8 cellular contexts compared by ENCODE assay signal in genomic region chr3:184174646-184175492, GRCh38. TPM values are rescaled to one million over a fixed set of nuclear protein-coding genes. Genes with fewer than 3 reads are reported as not detected.
DNase-seq lines count a peak whose midpoint lies in the region; ATAC-seq and TF ChIP-seq lines count a peak whose summit lies in the region.

Gene AP2M1, plus strand, starts transcription at chr3:184174855. Its CDS starts 2,139 bp downstream, at chr3:184176994.

- H3K9me2 ChIP-seq in DOHH2 (replicated peaks; ENCODE audit: control insufficient read depth, low read length) (no peaks in the 10 kb centered on the region), GM23338 (ENCODE audit: insufficient read depth) (no peaks in the 10 kb centered on the region)

- DNase-seq in GM23338 (ENCODE audit: low spot score) (peak; percentile 99), LHCN-M2 (ENCODE audit: low read depth) (peak; percentile 99), RPMI8226 (peak; percentile 99), fibroblast of gingiva (ENCODE audit: low read depth) (peak; percentile 99)
- DNase-seq in activated T-helper 1 cell treated with anti-CD3 and anti-CD28 coated beads, Interleukin-2, amount 50 U/mL, for 16 hours (ENCODE audit: low read depth in 1 of 2, low spot score in 1 of 2), result peak; percentile 94 to 98
- peak; percentile 98 to 99 (median 98) for DNase-seq in naive thymus-derived CD4-positive, alpha-beta T cell
- DNase-seq in stimulated activated naive B cell treated with anti-CD40 and anti-IgM and Interleukin-4, amounts not matched to agents 10 μg/mL and 1 μg/mL and 100 μg/mL, for 72 hours, result peak; percentile 99

- H3K9me3 Mint-ChIP-seq in GM23338, result no peaks in the 10 kb centered on the region
- H3K9me3 Mint-ChIP-seq in naive thymus-derived CD4-positive, alpha-beta T cell, result no peaks in the 10 kb centered on the region
- no peaks in the 10 kb centered on the region for H3K9me3 Mint-ChIP-seq in stimulated activated naive B cell treated with anti-CD40 and anti-IgM and Interleukin-4, amounts not matched to agents 10 μg/mL and 1 μg/mL and 100 μg/mL, for 72 hours

- POLR2A ChIA-PET in naive thymus-derived CD4-positive, alpha-beta T cell (lab: Charles Lee), result interaction anchor here (0.6 to 3.0 kb wide), 8 partner anchors 9 to 290 kb away, joined by 3 to 15 read pairs (median 4); partner anchors contain the start of genes ABCF3, DVL3, EIF2B5 and PARL

- ATAC-seq in GM23338, result peak; percentile 65
- peak; percentile 98 for ATAC-seq in naive thymus-derived CD4-positive, alpha-beta T cell
- ATAC-seq in stimulated activated naive B cell treated with anti-CD40 and anti-IgM and Interleukin-4, amounts not matched to agents 10 μg/mL and 1 μg/mL and 100 μg/mL, for 72 hours (replicated peaks), result peak; percentile 95 to 96

- H3K27me3 ChIP-seq in DOHH2 (ENCODE audit: control insufficient read depth, low read length), result no peaks in the 10 kb centered on the region
- H3K27me3 ChIP-seq in GM23338 (ENCODE audit: insufficient read depth), result no peaks in the 10 kb centered on the region
- no peaks in the 10 kb centered on the region for H3K27me3 ChIP-seq in naive thymus-derived CD4-positive, alpha-beta T cell (ENCODE audit: control insufficient read depth in 2 of 2, insufficient read depth in 2 of 2, low read length in 2 of 2)

- H3K4me3 ChIP-seq in DOHH2 (ENCODE audit: low read length), result peak within 1 kb of the TSS; percentile 96
- H3K4me3 ChIP-seq in GM23338, result peak within 1 kb of the TSS; percentile 92
- peak within 1 kb of the TSS; percentile 82 for H3K4me3 ChIP-seq in naive thymus-derived CD4-positive, alpha-beta T cell (ENCODE audit: low read length)

- H4K20me1 ChIP-seq in DOHH2 (ENCODE audit: control insufficient read depth, insufficient read depth, low read depth, low read length), result no peaks in the 10 kb centered on the region
- H4K20me1 ChIP-seq in GM23338 (replicated peaks; ENCODE audit: insufficient read depth), result peaks cover 4% of the 10 kb centered on the region; the same call in 1 of the 2 replicates

- CTCF ChIA-PET in naive thymus-derived CD4-positive, alpha-beta T cell (lab: Charles Lee), result interaction anchor here (1.5 kb wide), 1 partner anchor 11 kb away, joined by 4 read pairs; the partner anchor contains the start of gene ABCF3

- peak; percentile 39 for TF ChIP-seq CTCF in DOHH2 (IDR thresholded peaks at IDR 0.05; ENCODE audit: low read depth, low read length, poor library complexity, severe bottlenecking)
- no peak; a peak in 1 of 4 replicates for TF ChIP-seq CTCF in GM23338 (conservative IDR thresholded peaks at IDR 0.05; ENCODE audit: low read depth in 2 of 2)

- peak within 1 kb of the TSS; percentile 98 for H3K4me3 Mint-ChIP-seq in GM23338
- peak within 1 kb of the TSS; percentile 89 to 98 (median 96) for H3K4me3 Mint-ChIP-seq in naive thymus-derived CD4-positive, alpha-beta T cell
- H3K4me3 Mint-ChIP-seq in stimulated activated naive B cell treated with anti-CD40 and anti-IgM and Interleukin-4, amounts not matched to agents 10 μg/mL and 1 μg/mL and 100 μg/mL, for 72 hours, result peak within 1 kb of the TSS; percentile 93 to 100

- H3K4me2 ChIP-seq in DOHH2 (ENCODE audit: low read length) (peak within 1 kb of the TSS; percentile 85), GM23338 (peak within 1 kb of the TSS; percentile 97)

- peaks cover 38% of the 10 kb centered on the region for H3K4me1 Mint-ChIP-seq in GM23338
- H3K4me1 Mint-ChIP-seq in naive thymus-derived CD4-positive, alpha-beta T cell, result peaks cover 14 to 46% (median 38%) of the 10 kb centered on the region in 7 donors
- peaks cover 32 to 51% of the 10 kb centered on the region in 2 donors for H3K4me1 Mint-ChIP-seq in stimulated activated naive B cell treated with anti-CD40 and anti-IgM and Interleukin-4, amounts not matched to agents 10 μg/mL and 1 μg/mL and 100 μg/mL, for 72 hours

- H2AFZ ChIP-seq in GM23338, result no peak within 1 kb of the TSS

- H3K27ac Mint-ChIP-seq in GM23338, result peak within 1 kb of the TSS; percentile 99
- peak within 1 kb of the TSS; percentile 75 to 94 (median 90) for H3K27ac Mint-ChIP-seq in naive thymus-derived CD4-positive, alpha-beta T cell
- H3K27ac Mint-ChIP-seq in stimulated activated naive B cell treated with anti-CD40 and anti-IgM and Interleukin-4, amounts not matched to agents 10 μg/mL and 1 μg/mL and 100 μg/mL, for 72 hours, result peak within 1 kb of the TSS; percentile 96

- H3K36me3 Mint-ChIP-seq in GM23338 (ENCODE audit: low read depth), result peaks cover 46% of the 10 kb centered on the region
- peaks cover 0 to 18% (median 4%) of the 10 kb centered on the region in 5 donors for H3K36me3 Mint-ChIP-seq in naive thymus-derived CD4-positive, alpha-beta T cell
- H3K36me3 Mint-ChIP-seq in stimulated activated naive B cell treated with anti-CD40 and anti-IgM and Interleukin-4, amounts not matched to agents 10 μg/mL and 1 μg/mL and 100 μg/mL, for 72 hours, result peaks cover 41 to 58% of the 10 kb centered on the region in 2 donors

- H3K27ac ChIP-seq in DOHH2 (ENCODE audit: low read depth, low read length) (no peak within 1 kb of the TSS), GM23338 (ENCODE audit: low read depth) (peak within 1 kb of the TSS; percentile 97)
- peak within 1 kb of the TSS; percentile 95 for H3K27ac ChIP-seq in naive thymus-derived CD4-positive, alpha-beta T cell (ENCODE audit: low read depth, low read length)

- no peaks in the 10 kb centered on the region for H3K9me3 ChIP-seq in DOHH2 (ENCODE audit: control insufficient read depth, insufficient read depth, low read length)
- H3K9me3 ChIP-seq in naive thymus-derived CD4-positive, alpha-beta T cell (ENCODE audit: control insufficient read depth in 2 of 3, low read length in 3 of 3), result no peaks in the 10 kb centered on the region

- H3K4me1 ChIP-seq in DOHH2 (ENCODE audit: control insufficient read depth, low read length), result peaks cover 26% of the 10 kb centered on the region
- peaks cover 15% of the 10 kb centered on the region for H3K4me1 ChIP-seq in GM23338 (ENCODE audit: insufficient read depth)
- peaks cover 18 to 20% of the 10 kb centered on the region in 2 donors for H3K4me1 ChIP-seq in naive thymus-derived CD4-positive, alpha-beta T cell (ENCODE audit: control insufficient read depth in 2 of 2, insufficient read depth in 2 of 2, low read length in 2 of 2)

- intact Hi-C loops in naive thymus-derived CD4-positive, alpha-beta T cell (cut with micrococcal nuclease), result loop anchor here (1.0 to 10.0 kb wide), 14 partner anchors 10 to 1076 kb away; partner anchors contain the start of genes ABCC5 (in 2 of the 2), DVL3 (in 2 of the 2), EEF1AKMT4 (in 2 of the 2) and EIF2B5 (in 2 of the 2)

- peaks cover 52% of the 10 kb centered on the region for H3K36me3 ChIP-seq in DOHH2 (ENCODE audit: control insufficient read depth, low read length)
- H3K36me3 ChIP-seq in GM23338 (ENCODE audit: insufficient read depth), result peaks cover 3% of the 10 kb centered on the region; the same call in 1 of the 2 replicates
- peaks cover 0 to 47% (median 6%) of the 10 kb centered on the region in 3 experiments for H3K36me3 ChIP-seq in naive thymus-derived CD4-positive, alpha-beta T cell (ENCODE audit: control insufficient read depth in 2 of 3, insufficient read depth in 3 of 3, low read length in 3 of 3)

- H3K27me3 Mint-ChIP-seq in GM23338 (ENCODE audit: insufficient read depth, low read depth, poor library complexity), result peaks cover 5% of the 10 kb centered on the region
- H3K27me3 Mint-ChIP-seq in naive thymus-derived CD4-positive, alpha-beta T cell, result no peaks in the 10 kb centered on the region
- H3K27me3 Mint-ChIP-seq in stimulated activated naive B cell treated with anti-CD40 and anti-IgM and Interleukin-4, amounts not matched to agents 10 μg/mL and 1 μg/mL and 100 μg/mL, for 72 hours, result no peaks in the 10 kb centered on the region

- H3K79me2 ChIP-seq in DOHH2 (ENCODE audit: control insufficient read depth, low read length), result peaks cover 28% of the 10 kb centered on the region
- H3K79me2 ChIP-seq in GM23338 (replicated peaks; ENCODE audit: insufficient read depth), result peaks cover 37% of the 10 kb centered on the region

- H3F3A ChIP-seq in DOHH2 (ENCODE audit: control insufficient read depth, insufficient read depth), result peaks cover 10% of the 10 kb centered on the region
- H3F3A ChIP-seq in GM23338 (replicated peaks; ENCODE audit: low read depth), result 0 out of 2 replicates have a peak, but pooled peaks cover 4% of the 10 kb centered on the region

TF ChIP-seq in GM23338, 12 proteins besides CTCF, POLR2A, EP300 and RAD21 (continues in another document):
- peak; percentile 53; the same call in 1 of the 2 replicates for TF ChIP-seq CREB1 (CRISPR knock-in tag; IDR thresholded peaks at IDR 0.05; ENCODE audit: low read depth)
- TF ChIP-seq ZNF114 (CRISPR knock-in tag; IDR thresholded peaks at IDR 0.05), result no peak
- peak; percentile 98 for TF ChIP-seq ETS1 (IDR thresholded peaks at IDR 0.05)
- TF ChIP-seq POLR2AphosphoS5 (IDR thresholded peaks at IDR 0.05; ENCODE audit: low read depth), result peak; percentile 84

RNA-seq across cellular contexts. Expression of gene AP2M1, which starts in this region (rescaled TPM):
- 269 and 305 TPM in 2 replicates for total RNA-seq in GM23338 (2014; rRNA removed; shearing (Covaris generic))
- 190 and 215 TPM in 2 replicates for polyA plus RNA-seq in GM23338 (2016; fragmentation: Nextera tagmentation; extraction: Ambion mirVana)
- 569 and 621 TPM in 2 replicates for total RNA-seq in LHCN-M2 (2014; rRNA removed)
- polyA plus RNA-seq in LHCN-M2 (2012), result 919 TPM
- total RNA-seq in naive thymus-derived CD4-positive, alpha-beta T cell, result 100 to 1,000 TPM; 111 to 217 (median 185) TPM
- polyA plus RNA-seq in naive thymus-derived CD4-positive, alpha-beta T cell, result 100 to 1,000 TPM; 217 to 261 TPM
